Comparison of ENCODE assay signal across 9 cellular contexts in genomic region chr19:11736696-11737095, GRCh38. TPM values are rescaled to one million over a fixed set of nuclear protein-coding genes. Genes with fewer than 3 reads are reported as not detected.
DNase-seq lines count a peak whose midpoint lies in the region; ATAC-seq and TF ChIP-seq lines count a peak whose summit lies in the region.
"Had no signal": no experiment of that assay in that cellular context is flagged by ENCODE, and none has a peak within 500 bp of the region (broad histone marks: within the 10 kb centered on the region; RNA-seq: fewer than 3 reads in every experiment).

No MANE protein-coding gene starts in this region.

- H3K36me3 ChIP-seq in GM06990 (ENCODE audit: control insufficient read depth, insufficient read depth, low read length) (no peaks in the 10 kb centered on the region), neural cell (ENCODE audit: insufficient read depth, low read length) (no peaks in the 10 kb centered on the region)
- H3K36me3 ChIP-seq: tibial artery had no signal

- no peaks in the 10 kb centered on the region for H3K27me3 ChIP-seq in GM06990 (replicated peaks; ENCODE audit: control insufficient read depth, insufficient read depth, low read length)
- no peaks in the 10 kb centered on the region for H3K27me3 ChIP-seq in neural cell (ENCODE audit: insufficient read depth, low read depth, low read length)
- H3K27me3 ChIP-seq: tibial artery had no signal

- no peaks in the 10 kb centered on the region for H3K9me3 ChIP-seq in neural cell (ENCODE audit: low read length)
- H3K9me3 ChIP-seq: tibial artery had no signal

- H3K36me3 Mint-ChIP-seq in chondrocyte (ENCODE audit: low read depth), result peaks cover 2% of the 10 kb centered on the region

- no peaks in the 10 kb centered on the region for H3K27me3 Mint-ChIP-seq in chondrocyte (ENCODE audit: low read depth)

- no peaks in the 10 kb centered on the region for H3F3A ChIP-seq in neural cell (ENCODE audit: insufficient read depth, low read length, poor library complexity, severe bottlenecking)

- no peak overlapping the region for H2AFZ ChIP-seq in neural cell (ENCODE audit: low read depth, low read length)

- no peaks in the 10 kb centered on the region for H3K9me3 Mint-ChIP-seq in chondrocyte (ENCODE audit: low read depth)

- TF ChIP-seq EP300 in neural cell (conservative IDR thresholded peaks at IDR 0.05; ENCODE audit: poor library complexity, severe bottlenecking), result no peak

- H3K4me3 ChIP-seq in GM06990 (replicated peaks; ENCODE audit: low read depth, low read length) (no peak overlapping the region), neural cell (ENCODE audit: low read length) (peak overlapping the region; percentile 89)
- H3K4me3 ChIP-seq: tibial artery had no signal

- H3K4me1 Mint-ChIP-seq in chondrocyte (ENCODE audit: low read depth), result peaks cover 29% of the 10 kb centered on the region

- H3K4me3 Mint-ChIP-seq in chondrocyte (ENCODE audit: unreplicated experiment), result peak overlapping the region; percentile 99

- DNase-seq in GM06990 (ENCODE audit: extremely low read depth, insufficient read length), result peak; percentile 42
- DNase-seq in MV-4-11 (lab: John Stamatoyannopoulos, UW), result peak; percentile 95
- no peak for DNase-seq in chondrocyte (ENCODE audit: low spot score)
- no peak for DNase-seq in kidney glomerular epithelial cell (lab: John Stamatoyannopoulos, UW)
- DNase-seq in DMS79 treated with DMSO at 0.1 percent for 48 hours (lab: John Stamatoyannopoulos, UW), result no peak

- H3K27ac ChIP-seq in neural cell (ENCODE audit: low read length), result no peak overlapping the region
- H3K27ac ChIP-seq: tibial artery had no signal

- no peak for TF ChIP-seq CTCF in GM06990 (IDR thresholded peaks at IDR 0.05; ENCODE audit: insufficient read depth, low read length, poor library complexity, severe bottlenecking)
- no peak for TF ChIP-seq CTCF in chondrocyte (IDR thresholded peaks at IDR 0.05)
- no peak for TF ChIP-seq CTCF in neural cell (IDR thresholded peaks at IDR 0.05; ENCODE audit: poor library complexity, severe bottlenecking)

- no peak overlapping the region for H3K4me2 ChIP-seq in neural cell (ENCODE audit: low read length)

- H3K27ac Mint-ChIP-seq in chondrocyte (ENCODE audit: unreplicated experiment), result no peak overlapping the region

- no peaks in the 10 kb centered on the region for H3K9me2 ChIP-seq in neural cell (ENCODE audit: insufficient read depth, low read length)

- no peaks in the 10 kb centered on the region for H4K20me1 ChIP-seq in neural cell (ENCODE audit: insufficient read depth)

- H3K79me2 ChIP-seq in neural cell (replicated peaks; ENCODE audit: insufficient read depth, low read length), result peaks cover 7% of the 10 kb centered on the region

- no peak for TF ChIP-seq RAD21 in neural cell (conservative IDR thresholded peaks at IDR 0.05)

- H3K9ac ChIP-seq in neural cell (ENCODE audit: low read length), result no peak overlapping the region

- ATAC-seq in GM19467 (IDR thresholded peaks at IDR 0.05; ENCODE audit: unreplicated experiment), result no peak
- ATAC-seq: Panc1 had no signal

TF ChIP-seq in neural cell, 6 proteins besides CTCF, POLR2A, EP300 and RAD21:
- TF ChIP-seq EZH2 (IDR thresholded peaks at IDR 0.05; ENCODE audit: borderline replicate concordance, insufficient read depth, low read length, poor library complexity, severe bottlenecking), result no peak

RNA-seq across cellular contexts. Expression of gene ZNF823, which starts 2.0 kb away (rescaled TPM):
- 3.7 to 5.5 TPM (median 3.8 TPM) in 3 replicates for total RNA-seq in chondrocyte
- 7.8 and 13.6 TPM in 2 replicates for polyA plus RNA-seq in neural cell
- 27.0 and 35.5 TPM in 2 replicates for polyA minus RNA-seq in neural cell

RNA-seq across cellular contexts. Expression of gene ZNF441, which starts 30.1 kb away (rescaled TPM):
- total RNA-seq in chondrocyte, result 4.9 to 5.8 TPM (median 5.6 TPM) in 3 replicates
- 137 and 138 TPM in 2 replicates for polyA plus RNA-seq in neural cell
- 81.3 and 91.2 TPM in 2 replicates for polyA minus RNA-seq in neural cell

Comparison
In these comparisons a context has a peak if more than half of its experiments do, and no peak if none do; other contexts are left out.
1. DNase-seq: peak in GM06990 (single experiment) and MV-4-11 (single experiment); none in chondrocyte (single experiment), kidney glomerular epithelial cell (single experiment) and DMS79 treated with DMSO at 0.1 percent for 48 hours (single experiment).